ENCODE assay signal across 21 cellular contexts in genomic region chr20:32695089-32695488, GRCh38. TPM values are rescaled to one million over a fixed set of nuclear protein-coding genes. Genes with fewer than 3 reads are reported as not detected.
"Had no signal": no experiment of that assay in that cellular context is flagged by ENCODE, and none has a peak within 500 bp of the region (broad histone marks: within the 10 kb centered on the region; RNA-seq: fewer than 3 reads in every experiment).

No MANE protein-coding gene starts in this region.

- H3K9me3 ChIP-seq: gastrocnemius medialis, stomach, upper lobe of right lung had no signal

- DNase-seq: activated B cell treated with CpG ODN at 0.5 μM for 24 hours; activated CD4-positive, alpha-beta memory T cell treated with anti-CD3 and anti-CD28 coated beads for 36 hours; activated CD4-positive, alpha-beta T cell treated with anti-CD3 and anti-CD28 coated beads for 4 hours; activated naive CD4-positive, alpha-beta T cell treated with Interleukin-2 at 50 U/mL for 16 hours; activated T-cell treated with anti-CD3 and anti-CD28 coated beads for 4 hours; anterior cingulate cortex; cortex of kidney; gastrocnemius medialis; head of caudate nucleus; kidney; midbrain; stimulated activated CD4-positive, alpha-beta T cell treated with anti-CD3 and anti-CD28 coated beads, Interleukin-2, amount 100 ng/mL, for 24 hours; stomach; SW 1271; upper lobe of right lung had no signal

- H3K9me3 Mint-ChIP-seq: activated B cell treated with CpG ODN at 0.5 μM for 24 hours; activated CD4-positive, alpha-beta memory T cell treated with anti-CD3 and anti-CD28 coated beads for 36 hours; activated T-helper 17 cell treated with anti-CD3 and anti-CD28 coated beads, Interleukin-2, amount 50 U/mL, for 72 hours; brain had no signal

- H3K27ac Mint-ChIP-seq: activated B cell treated with CpG ODN at 0.5 μM for 24 hours; activated CD4-positive, alpha-beta memory T cell treated with anti-CD3 and anti-CD28 coated beads for 36 hours; activated T-helper 17 cell treated with anti-CD3 and anti-CD28 coated beads, Interleukin-2, amount 50 U/mL, for 72 hours; progenitor cell of endocrine pancreas had no signal

- H3K4me1 Mint-ChIP-seq: activated B cell treated with CpG ODN at 0.5 μM for 24 hours; activated T-helper 17 cell treated with anti-CD3 and anti-CD28 coated beads, Interleukin-2, amount 50 U/mL, for 72 hours; brain had no signal

- H3K27ac ChIP-seq: gastrocnemius medialis, stomach, upper lobe of right lung had no signal

- H3K4me3 Mint-ChIP-seq: activated B cell treated with CpG ODN at 0.5 μM for 24 hours; activated CD4-positive, alpha-beta memory T cell treated with anti-CD3 and anti-CD28 coated beads for 36 hours; activated T-helper 17 cell treated with anti-CD3 and anti-CD28 coated beads, Interleukin-2, amount 50 U/mL, for 72 hours; brain had no signal

- H3K36me3 ChIP-seq: gastrocnemius medialis had no signal

- H3K36me3 Mint-ChIP-seq: activated CD4-positive, alpha-beta memory T cell treated with anti-CD3 and anti-CD28 coated beads for 36 hours had no signal

- H3K27me3 Mint-ChIP-seq: activated B cell treated with CpG ODN at 0.5 μM for 24 hours; activated CD4-positive, alpha-beta memory T cell treated with anti-CD3 and anti-CD28 coated beads for 36 hours; activated T-helper 17 cell treated with anti-CD3 and anti-CD28 coated beads, Interleukin-2, amount 50 U/mL, for 72 hours; brain; progenitor cell of endocrine pancreas had no signal

- H3K4me1 ChIP-seq: gastrocnemius medialis, stomach, upper lobe of right lung had no signal

- H3K4me3 ChIP-seq: gastrocnemius medialis, lung, stomach, upper lobe of right lung had no signal

- H3K27me3 ChIP-seq: gastrocnemius medialis, stomach, upper lobe of right lung had no signal

- ATAC-seq: activated T-helper 17 cell treated with anti-CD3 and anti-CD28 coated beads, Interleukin-2, amount 50 U/mL, for 72 hours; esophagus mucosa; gastrocnemius medialis; left lobe of liver; upper lobe of right lung had no signal

RNA-seq across cellular contexts. Expression of gene C20orf203, which starts 21.3 kb away (rescaled TPM):
- total RNA-seq: activated B cell treated with CpG ODN at 0.5 μM for 24 hours, esophagus mucosa, gastrocnemius medialis, kidney, left lobe of liver had no signal
